18 cellular contexts compared by ENCODE assay signal in the genomic region with DNA sequence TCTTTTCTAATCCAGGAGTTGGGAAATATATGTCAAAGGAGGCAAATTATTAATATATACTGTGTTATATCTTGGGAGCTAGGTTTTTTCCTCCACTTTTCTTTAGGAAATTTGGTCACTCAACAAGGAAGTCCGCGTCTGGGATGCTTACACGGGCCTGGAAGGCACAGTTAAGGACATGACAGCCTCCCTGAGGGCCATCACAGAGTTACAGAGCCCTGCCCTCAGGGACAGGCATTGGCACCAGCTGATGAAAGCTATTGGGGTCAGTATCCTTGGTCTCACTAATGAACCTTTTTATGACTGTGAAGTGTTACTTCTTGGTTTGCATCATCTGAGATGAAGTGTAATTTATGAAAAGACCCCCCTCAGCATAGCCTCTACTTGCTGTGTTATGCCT.
DNase-seq lines count a peak whose midpoint lies in the region; TF ChIP-seq lines count a peak whose summit lies in the region.
"Had no signal": no experiment of that assay in that cellular context is flagged by ENCODE, and none has a peak within 500 bp of the region (broad histone marks: within the 10 kb centered on the region; RNA-seq: fewer than 3 reads in every experiment).

No MANE protein-coding gene starts in this region.

- POLR2A ChIA-PET in CD8-positive, alpha-beta memory T cell (lab: Charles Lee) = no interaction called here

- H3K4me1 ChIP-seq in mesendoderm (ENCODE audit: control insufficient read depth, low read depth, low read length) (no peaks in the 10 kb centered on the region), testis (no peaks in the 10 kb centered on the region)
- H3K4me1 ChIP-seq in CD8-positive, alpha-beta memory T cell (ENCODE audit: insufficient read depth, low read length) = no peaks in the 10 kb centered on the region
- H3K4me1 ChIP-seq: pancreas had no signal

- CTCF ChIA-PET in CD8-positive, alpha-beta memory T cell (lab: Charles Lee) = no interaction called here

- no peak overlapping the region for H2AK5ac ChIP-seq in mesendoderm (ENCODE audit: low read length)

- H3K4me2 ChIP-seq in mesendoderm (ENCODE audit: low read length) = no peak overlapping the region

- H3K4me3 Mint-ChIP-seq in HFFc6 = peak overlapping the region; percentile 59
- no peak overlapping the region for H3K4me3 Mint-ChIP-seq in chondrocyte (ENCODE audit: unreplicated experiment)
- no peak overlapping the region for H3K4me3 Mint-ChIP-seq in CD8-positive, alpha-beta memory T cell
- H3K4me3 Mint-ChIP-seq: activated CD4-positive, alpha-beta T cell treated with anti-CD3 and anti-CD28 coated beads, Interleukin-2, amount 10 ng/mL, durations not matched to agents 7 days and 5 days; CD14-positive monocyte; naive thymus-derived CD4-positive, alpha-beta T cell had no signal

- DNase-seq in HFFc6 (no peak), chondrocyte (ENCODE audit: low spot score) (no peak), mesendoderm (peak; percentile 13), testis (no peak), NCI-H1930 (lab: John Stamatoyannopoulos, UW) (no peak), dedifferentiated amniotic fluid mesenchymal stem cell (ENCODE audit: extremely low spot score) (no peak)
- no peak for DNase-seq in CD8-positive, alpha-beta memory T cell
- DNase-seq: activated CD4-positive, alpha-beta T cell treated with anti-CD3 and anti-CD28 coated beads, Interleukin-2, amount 10 ng/mL, durations not matched to agents 7 days and 5 days; activated effector memory CD4-positive, alpha-beta T cell treated with Interleukin-2 at 50 U/mL for 16 hours; central memory CD4-positive, alpha-beta T cell; MM.1S; naive thymus-derived CD4-positive, alpha-beta T cell; NCI-H146; stimulated activated CD4-positive, alpha-beta T cell treated with anti-CD3 and anti-CD28 coated beads, Interleukin-2, amount 100 ng/mL, for 24 hours; stimulated activated naive CD8-positive, alpha-beta T cell treated with anti-CD3 and anti-CD28 coated beads, Interleukin-15, Interleukin-2, amounts not matched to agents 100 U/mL and 50 U/mL, for 24 hours had no signal

- H3K4me3 ChIP-seq in mesendoderm (ENCODE audit: low read length) (no peak overlapping the region), testis (no peak overlapping the region)
- no peak overlapping the region for H3K4me3 ChIP-seq in CD8-positive, alpha-beta memory T cell (ENCODE audit: low read length)
- H3K4me3 ChIP-seq: pancreas had no signal

- WGBS in mesendoderm (ENCODE audit: extremely low coverage, insufficient coverage, low lambda C conversion rate) = no CpG with 5 or more reads among the region's 3 CpGs
- WGBS in testis, 2 donors = 78 to 87% methylated on average over 3 of the region's 3 CpGs

- H2BK5ac ChIP-seq in mesendoderm (ENCODE audit: low read length) = no peak overlapping the region

- H3K36me3 ChIP-seq in mesendoderm (ENCODE audit: control insufficient read depth, insufficient read depth, low read length) = no peaks in the 10 kb centered on the region
- H3K36me3 ChIP-seq in testis (ENCODE audit: low read depth, missing control alignments) = no peaks in the 10 kb centered on the region
- H3K36me3 ChIP-seq in CD8-positive, alpha-beta memory T cell (ENCODE audit: insufficient read depth, low read length) = no peaks in the 10 kb centered on the region
- H3K36me3 ChIP-seq: pancreas had no signal

- H3K4ac ChIP-seq in mesendoderm (ENCODE audit: low read depth, low read length) = no peak overlapping the region

- no peak overlapping the region for H4K5ac ChIP-seq in mesendoderm (ENCODE audit: low read length)

- H3K4me1 Mint-ChIP-seq in HFFc6 (ENCODE audit: low read depth) (peaks cover 24% of the 10 kb centered on the region), chondrocyte (ENCODE audit: low read depth) (peaks cover 16% of the 10 kb centered on the region)
- H3K4me1 Mint-ChIP-seq in CD8-positive, alpha-beta memory T cell = no peaks in the 10 kb centered on the region
- H3K4me1 Mint-ChIP-seq: activated CD4-positive, alpha-beta T cell treated with anti-CD3 and anti-CD28 coated beads, Interleukin-2, amount 10 ng/mL, durations not matched to agents 7 days and 5 days; naive thymus-derived CD4-positive, alpha-beta T cell had no signal

- no peaks in the 10 kb centered on the region for H3K79me1 ChIP-seq in mesendoderm (ENCODE audit: low read length)

- no peak for TF ChIP-seq POLR2A in testis (IDR thresholded peaks at IDR 0.05)

- no peaks in the 10 kb centered on the region for H3K27me3 ChIP-seq in mesendoderm (ENCODE audit: insufficient read depth, low read length, poor library complexity)
- no peaks in the 10 kb centered on the region for H3K27me3 ChIP-seq in testis
- no peaks in the 10 kb centered on the region for H3K27me3 ChIP-seq in CD8-positive, alpha-beta memory T cell (ENCODE audit: insufficient read depth, low read length, poor library complexity, severe bottlenecking)
- H3K27me3 ChIP-seq: pancreas had no signal

- no peak for TF ChIP-seq CTCF in 22Rv1 (IDR thresholded peaks at IDR 0.05)
- no peak for TF ChIP-seq CTCF in HFFc6 (IDR thresholded peaks at IDR 0.05)
- no peak for TF ChIP-seq CTCF in chondrocyte (IDR thresholded peaks at IDR 0.05)
- TF ChIP-seq CTCF in testis (IDR thresholded peaks at IDR 0.05) = no peak

- H3K36me3 Mint-ChIP-seq in HFFc6 (ENCODE audit: low read depth) (no peaks in the 10 kb centered on the region), chondrocyte (ENCODE audit: low read depth) (no peaks in the 10 kb centered on the region)
- no peaks in the 10 kb centered on the region for H3K36me3 Mint-ChIP-seq in CD8-positive, alpha-beta memory T cell
- H3K36me3 Mint-ChIP-seq: CD14-positive monocyte had no signal

- intact Hi-C loops in testis (cut with DNase I; ENCODE audit: low total_unique reads) = no loop called here

- no peak overlapping the region for H2BK120ac ChIP-seq in mesendoderm (ENCODE audit: low read depth, low read length)

- H4K8ac ChIP-seq in mesendoderm (ENCODE audit: low read depth, low read length) = no peak overlapping the region

- peak overlapping the region; percentile 78 for H3K27ac Mint-ChIP-seq in HFFc6
- H3K27ac Mint-ChIP-seq in chondrocyte (ENCODE audit: unreplicated experiment) = peak overlapping the region; percentile 2
- peak overlapping the region in 2 of 8 donors; percentile 9 to 29 for H3K27ac Mint-ChIP-seq in CD8-positive, alpha-beta memory T cell
- H3K27ac Mint-ChIP-seq: activated CD4-positive, alpha-beta T cell treated with anti-CD3 and anti-CD28 coated beads, Interleukin-2, amount 10 ng/mL, durations not matched to agents 7 days and 5 days; naive thymus-derived CD4-positive, alpha-beta T cell had no signal

- no peak overlapping the region for H2BK15ac ChIP-seq in mesendoderm (replicated peaks; ENCODE audit: low read depth)

- H3K9ac ChIP-seq in mesendoderm (ENCODE audit: low read length) = no peak overlapping the region

- H3K56ac ChIP-seq in mesendoderm (ENCODE audit: low read length) = no peak overlapping the region

- H3K27me3 Mint-ChIP-seq in HFFc6 (ENCODE audit: insufficient read depth) (no peaks in the 10 kb centered on the region), chondrocyte (ENCODE audit: low read depth) (no peaks in the 10 kb centered on the region)
- H3K27me3 Mint-ChIP-seq in CD8-positive, alpha-beta memory T cell = peaks cover 8 to 16% of the 10 kb centered on the region in 2 donors

- H3K27ac ChIP-seq in 22Rv1 (peak overlapping the region; percentile 22; the same call in 1 of the 2 replicates), mesendoderm (ENCODE audit: low read depth, low read length) (no peak overlapping the region), testis (no peak overlapping the region)
- H3K27ac ChIP-seq in CD8-positive, alpha-beta memory T cell (ENCODE audit: low read depth, low read length) = no peak overlapping the region
- H3K27ac ChIP-seq: pancreas had no signal

- H3K9me3 Mint-ChIP-seq in HFFc6 (peaks cover 4% of the 10 kb centered on the region; the same call in 1 of the 2 replicates), chondrocyte (ENCODE audit: low read depth) (no peaks in the 10 kb centered on the region)
- H3K9me3 Mint-ChIP-seq in CD8-positive, alpha-beta memory T cell = peaks cover 0 to 6% (median 0%) of the 10 kb centered on the region in 5 donors
- H3K9me3 Mint-ChIP-seq: activated CD4-positive, alpha-beta T cell treated with anti-CD3 and anti-CD28 coated beads, Interleukin-2, amount 10 ng/mL, durations not matched to agents 7 days and 5 days had no signal

- H3K18ac ChIP-seq in mesendoderm (ENCODE audit: low read length) = no peak overlapping the region

- no peak overlapping the region for H3K23ac ChIP-seq in mesendoderm (ENCODE audit: low read length)

- H3K9me3 ChIP-seq in testis = no peaks in the 10 kb centered on the region
- H3K9me3 ChIP-seq in CD8-positive, alpha-beta memory T cell (ENCODE audit: low read length) = no peaks in the 10 kb centered on the region
- H3K9me3 ChIP-seq: pancreas had no signal

- H3K79me2 ChIP-seq in mesendoderm (ENCODE audit: control insufficient read depth, insufficient read depth, low read length) = no peaks in the 10 kb centered on the region
